Comparison of ENCODE assay signal across 8 cellular contexts in genomic region chr3:128322030-128323022, GRCh38.
DNase-seq lines count a peak whose midpoint lies in the region; ATAC-seq and TF ChIP-seq lines count a peak whose summit lies in the region.

No MANE protein-coding gene starts in this region.

- no peak for TF ChIP-seq POLR2A in spleen (IDR thresholded peaks at IDR 0.05)

- CTCF ChIA-PET in PC-9 (lab: Charles Lee): interaction anchor here (0.6 to 1.5 kb wide), 2 partner anchors 16 to 95 kb away, joined by 3 to 6 read pairs; no protein-coding TSS in a partner anchor

- H3K4me2 ChIP-seq in PC-9: no peak overlapping the region

- 0 out of 2 replicates have a peak, but pooled peaks cover 4% of the 10 kb centered on the region for H3F3A ChIP-seq in PC-9 (ENCODE audit: insufficient read depth, low read depth)

- H4K20me1 ChIP-seq in PC-9 (ENCODE audit: insufficient read depth): no peaks in the 10 kb centered on the region

- no peak overlapping the region for H2AFZ ChIP-seq in PC-9

- BruUV-seq in PC-9 (replicated peaks; lab: Mats Ljungman, UMichigan): no TSS peak

- H3K36me3 ChIP-seq in PC-9 (ENCODE audit: low read depth): no peaks in the 10 kb centered on the region
- H3K36me3 ChIP-seq in cardiac muscle cell: no peaks in the 10 kb centered on the region
- peaks cover 0 to 39% (median 7%) of the 10 kb centered on the region in 6 donors for H3K36me3 ChIP-seq in spleen

- intact Hi-C loops in PC-9 (cut with micrococcal nuclease; ENCODE audit: unreplicated experiment): loop anchor here (1.0 kb wide), 2 partner anchors 96 to 151 kb away; no protein-coding TSS in a partner anchor
- intact Hi-C loops in spleen (cut with DNase I; ENCODE audit: low total_unique reads): no loop called here

- no peaks in the 10 kb centered on the region for H3K79me2 ChIP-seq in PC-9 (ENCODE audit: low read depth)

- H3K4me1 ChIP-seq in PC-9 (replicated peaks; ENCODE audit: insufficient read depth) (peaks cover 15% of the 10 kb centered on the region), cardiac muscle cell (ENCODE audit: low read depth) (peaks cover 7% of the 10 kb centered on the region), spleen (peaks cover 0 to 18% (median 0%) of the 10 kb centered on the region in 6 donors)

- POLR2A ChIA-PET in PC-9 (lab: Charles Lee; ENCODE audit: unreplicated experiment): no interaction called here

- WGBS in spleen, 5 donors: 81 to 87% (median 83%) methylated on average over 11 to 14 of the region's 14 CpGs

- H3K4me3 ChIP-seq in PC-9 (no peak overlapping the region), cardiac muscle cell (no peak overlapping the region), spleen (no peak overlapping the region)

- no peaks in the 10 kb centered on the region for H3K9me3 ChIP-seq in PC-9 (ENCODE audit: insufficient read depth, low read depth)
- no peaks in the 10 kb centered on the region for H3K9me3 ChIP-seq in cardiac muscle cell (ENCODE audit: low read depth)
- no peaks in the 10 kb centered on the region for H3K9me3 ChIP-seq in spleen

- no peaks in the 10 kb centered on the region for H3K9me2 ChIP-seq in PC-9 (ENCODE audit: insufficient read depth)

- H3K27me3 ChIP-seq in PC-9 (ENCODE audit: insufficient read depth, low read depth): no peaks in the 10 kb centered on the region
- no peaks in the 10 kb centered on the region for H3K27me3 ChIP-seq in cardiac muscle cell
- H3K27me3 ChIP-seq in spleen (replicated peaks in 1 of 7): no peaks in the 10 kb centered on the region

- H3K27ac ChIP-seq in PC-9 (no peak overlapping the region), cardiac muscle cell (no peak overlapping the region), spleen (no peak overlapping the region)

- TF ChIP-seq CTCF in PC-9 (conservative IDR thresholded peaks at IDR 0.05): peak; percentile 55
- peak; percentile 70 for TF ChIP-seq CTCF in cardiac muscle cell (IDR thresholded peaks at IDR 0.05; ENCODE audit: low read depth, low read length)
- peak; percentile 17 to 71 (median 51) for TF ChIP-seq CTCF in spleen (IDR thresholded peaks at IDR 0.05 in 8 of 11, conservative IDR thresholded peaks at IDR 0.05 in 3 of 11)

- DNase-seq in NCI-H1436 (lab: John Stamatoyannopoulos, UW) (peak; percentile 35), NCI-H1436 treated with DMSO at 0.1 percent for 48 hours (lab: John Stamatoyannopoulos, UW) (no peak), PC-9 (peak; percentile 42 to 49), cardiac muscle cell (ENCODE audit: low read depth in 1 of 2, low spot score in 1 of 2) (peak; percentile 60 to 70), spleen (peak; percentile 80), amniotic stem cell (lab: John Stamatoyannopoulos, UW) (no peak)
- peak; percentile 41 for DNase-seq in activated naive CD4-positive, alpha-beta T cell treated with Interleukin-2 at 50 U/mL for 16 hours

- ATAC-seq in GM18867 (IDR thresholded peaks at IDR 0.05; ENCODE audit: unreplicated experiment): no peak

Comparison
In these comparisons a context has a peak if more than half of its experiments do, and no peak if none do; other contexts are left out.
1. DNase-seq: peak in NCI-H1436 (single experiment), PC-9 (2 of 2), activated naive CD4-positive, alpha-beta T cell treated with Interleukin-2 at 50 U/mL for 16 hours (single experiment), cardiac muscle cell (2 of 2) and spleen (single experiment); none in NCI-H1436 treated with DMSO at 0.1 percent for 48 hours (single experiment) and amniotic stem cell (single experiment).
2. Peak in every context shown above with its lines, with median percentiles within 50 percentile points of each other: CTCF ChIP-seq.